6 cellular contexts compared by ENCODE assay signal in genomic region chr11:103539166-103539565, GRCh38.
"Had no signal": no experiment of that assay in that cellular context is flagged by ENCODE, and none has a peak within 500 bp of the region (broad histone marks: within the 10 kb centered on the region; RNA-seq: fewer than 3 reads in every experiment).

No MANE protein-coding gene starts in this region.

- H3K27ac Mint-ChIP-seq: IgD-negative memory B cell had no signal

- H3K36me3 Mint-ChIP-seq: IgD-negative memory B cell had no signal

- DNase-seq: KBM-7, KG1 had no signal

- H3K4me2 ChIP-seq: KMS-11 had no signal

- FAIRE-seq: HTR-8/SVneo had no signal

- H3K4me3 Mint-ChIP-seq: IgD-negative memory B cell had no signal

- H3K9ac ChIP-seq: KMS-11 had no signal

- H3K4me1 Mint-ChIP-seq: IgD-negative memory B cell had no signal

- H3K27ac ChIP-seq: HL-60, KMS-11 had no signal
